In genomic region chr14:95488376-95489162, GRCh38 we compare ENCODE assay signal across 13 cellular contexts. TPM values are rescaled to one million over a fixed set of nuclear protein-coding genes. Genes with fewer than 3 reads are reported as not detected.
DNase-seq lines count a peak whose midpoint lies in the region; ATAC-seq and TF ChIP-seq lines count a peak whose summit lies in the region.
"Had no signal": no experiment of that assay in that cellular context is flagged by ENCODE, and none has a peak within 500 bp of the region (broad histone marks: within the 10 kb centered on the region; RNA-seq: fewer than 3 reads in every experiment).

No MANE protein-coding gene starts in this region.

- H4K91ac ChIP-seq in trophoblast cell (ENCODE audit: low read depth, low read length), result no peak overlapping the region

- no peak overlapping the region for H3K4ac ChIP-seq in trophoblast cell (ENCODE audit: low read depth, low read length)

- DNase-seq in Ammon's horn (ENCODE audit: low spot score) (peak; percentile 74), fibroblast of the aortic adventitia (ENCODE audit: low read depth) (peak; percentile 48), trophoblast cell (peak in 1 of 2 donors; percentile 44), left colon (no peak), DMS79 (lab: John Stamatoyannopoulos, UW) (no peak), NCI-H510A (lab: John Stamatoyannopoulos, UW) (no peak)
- DNase-seq in activated naive CD4-positive, alpha-beta T cell treated with anti-CD3 and anti-CD28 coated beads, Interleukin-2, amount 50 U/mL, for 16 hours, result no peak
- DNase-seq: lower lobe of right lung, NCI-H1694, PC-9 had no signal

- peak overlapping the region; percentile 61 for H3K4me2 ChIP-seq in OCI-LY1 (ENCODE audit: low read length)
- H3K4me2 ChIP-seq in trophoblast cell (ENCODE audit: low read length), result no peak overlapping the region
- H3K4me2 ChIP-seq: PC-9 had no signal

- H4K8ac ChIP-seq in trophoblast cell (ENCODE audit: low read depth, low read length), result no peak overlapping the region

- no peak overlapping the region for H2BK120ac ChIP-seq in trophoblast cell (ENCODE audit: insufficient read depth, low read length, poor library complexity)

- H3K4me3 ChIP-seq in OCI-LY1 (ENCODE audit: low read depth, low read length, poor library complexity, severe bottlenecking) (peak overlapping the region; percentile 53), fibroblast of the aortic adventitia (ENCODE audit: low read depth, low read length) (no peak overlapping the region), trophoblast cell (ENCODE audit: low read depth, low read length) (no peak overlapping the region)
- H3K4me3 ChIP-seq: GM12878, lower lobe of right lung, PC-9 had no signal

- no peaks in the 10 kb centered on the region for H4K20me1 ChIP-seq in OCI-LY1 (ENCODE audit: insufficient read depth, low read length)

- peak overlapping the region; percentile 38; the same call in 1 of the 2 replicates for H3K9ac ChIP-seq in OCI-LY1 (ENCODE audit: low read length)
- no peak overlapping the region for H3K9ac ChIP-seq in trophoblast cell (ENCODE audit: low read length)

- H3K18ac ChIP-seq in trophoblast cell (ENCODE audit: low read length), result no peak overlapping the region

- H2AFZ ChIP-seq in OCI-LY1 (ENCODE audit: low read length) (no peak overlapping the region), trophoblast cell (ENCODE audit: insufficient read depth, low read length, poor library complexity) (no peak overlapping the region)
- H2AFZ ChIP-seq: PC-9 had no signal

- H2AK5ac ChIP-seq in trophoblast cell (ENCODE audit: low read length), result no peak overlapping the region

- H3F3A ChIP-seq in OCI-LY1 (ENCODE audit: insufficient read depth, low read length), result no peaks in the 10 kb centered on the region

- peak overlapping the region; percentile 73 for H3K23ac ChIP-seq in trophoblast cell (ENCODE audit: low read length)

- H3K4me1 ChIP-seq in OCI-LY1 (ENCODE audit: insufficient read depth, low read length, severe bottlenecking), result peaks cover 58% of the 10 kb centered on the region
- H3K4me1 ChIP-seq in trophoblast cell (ENCODE audit: control insufficient read depth in 1 of 2, insufficient read depth in 2 of 2, low read length in 2 of 2), result peaks cover 6 to 8% of the 10 kb centered on the region in 2 experiments

- ATAC-seq in left colon, result no peak
- ATAC-seq: lower lobe of right lung had no signal

- no peaks in the 10 kb centered on the region for H3K79me1 ChIP-seq in trophoblast cell (ENCODE audit: low read length)

- no peak overlapping the region for H2BK5ac ChIP-seq in trophoblast cell (ENCODE audit: low read depth, low read length, poor library complexity)

- H3K36me3 ChIP-seq in OCI-LY1 (ENCODE audit: insufficient read depth, low read length) (no peaks in the 10 kb centered on the region), trophoblast cell (ENCODE audit: control insufficient read depth in 1 of 2, insufficient read depth in 2 of 2, low read length in 2 of 2) (no peaks in the 10 kb centered on the region)
- H3K36me3 ChIP-seq: lower lobe of right lung had no signal

- H3K9me3 ChIP-seq in OCI-LY1 (ENCODE audit: low read length) (no peaks in the 10 kb centered on the region), trophoblast cell (ENCODE audit: insufficient read depth, low read depth, low read length) (peaks cover 1% of the 10 kb centered on the region)
- H3K9me3 ChIP-seq: lower lobe of right lung had no signal

- no CpG with 5 or more reads among the region's 6 CpGs for WGBS in trophoblast cell (ENCODE audit: extremely low coverage, insufficient coverage, insufficient read length)

- no peaks in the 10 kb centered on the region for H3K79me2 ChIP-seq in OCI-LY1 (ENCODE audit: insufficient read depth, low read length)
- H3K79me2 ChIP-seq in trophoblast cell (ENCODE audit: control insufficient read depth, insufficient read depth, low read length, poor library complexity), result no peaks in the 10 kb centered on the region

- no peak overlapping the region for H3K14ac ChIP-seq in trophoblast cell (ENCODE audit: low read length)

- H2BK12ac ChIP-seq in trophoblast cell (ENCODE audit: low read length), result no peak overlapping the region

- H3K27me3 ChIP-seq in OCI-LY1 (ENCODE audit: insufficient read depth, low read length) (no peaks in the 10 kb centered on the region), trophoblast cell (ENCODE audit: insufficient read depth, low read length) (no peaks in the 10 kb centered on the region)

- H4K12ac ChIP-seq in trophoblast cell (ENCODE audit: low read depth, low read length), result no peak overlapping the region

- peak overlapping the region; percentile 91 for H3K27ac ChIP-seq in OCI-LY1 (ENCODE audit: low read depth, low read length, poor library complexity, severe bottlenecking)
- no peak overlapping the region for H3K27ac ChIP-seq in trophoblast cell (ENCODE audit: low read depth, low read length)
- H3K27ac ChIP-seq: lower lobe of right lung, PC-9 had no signal

- intact Hi-C loops in left colon (cut with DNase I, micrococcal nuclease), result no loop called here

- no peaks in the 10 kb centered on the region for H3K9me2 ChIP-seq in OCI-LY1 (ENCODE audit: low read depth, low read length)

- TF ChIP-seq CTCF in OCI-LY1 (IDR thresholded peaks at IDR 0.05; ENCODE audit: low read length) (no peak), fibroblast of the aortic adventitia (IDR thresholded peaks at IDR 0.05; ENCODE audit: insufficient read depth, low read length) (no peak)

RNA-seq across cellular contexts. Expression of gene SYNE3, which starts 27.9 kb away (rescaled TPM):
- total RNA-seq in fibroblast of the aortic adventitia (ENCODE audit: low replicate concordance) (19.3 and 63.4 TPM in 2 replicates), left colon (10 to 100 TPM; 11.6 to 12.1 TPM)
- 0.81 and 0.86 TPM in 2 replicates for polyA plus RNA-seq in trophoblast cell (2013)
- total RNA-seq: epithelial cell of proximal tubule had no signal

RNA-seq across cellular contexts. Expression of gene GLRX5, which starts 46.3 kb away (rescaled TPM):
- total RNA-seq in fibroblast of the aortic adventitia (ENCODE audit: low replicate concordance), result 8.5 and 47.2 TPM in 2 replicates
- 44.9 and 47.3 TPM in 2 replicates for polyA plus RNA-seq in trophoblast cell (2013)
- total RNA-seq in left colon, result 10 to 100 TPM; 47.4 to 56.4 TPM

Comparison
In these comparisons a context has a peak if more than half of its experiments do, and no peak if none do; other contexts are left out.
1. DNase-seq: peak in Ammon's horn (single experiment) and fibroblast of the aortic adventitia (single experiment); none in left colon (0 of 2), activated naive CD4-positive, alpha-beta T cell treated with anti-CD3 and anti-CD28 coated beads, Interleukin-2, amount 50 U/mL, for 16 hours (single experiment), DMS79 (single experiment) and NCI-H510A (single experiment).